In the genomic region with DNA sequence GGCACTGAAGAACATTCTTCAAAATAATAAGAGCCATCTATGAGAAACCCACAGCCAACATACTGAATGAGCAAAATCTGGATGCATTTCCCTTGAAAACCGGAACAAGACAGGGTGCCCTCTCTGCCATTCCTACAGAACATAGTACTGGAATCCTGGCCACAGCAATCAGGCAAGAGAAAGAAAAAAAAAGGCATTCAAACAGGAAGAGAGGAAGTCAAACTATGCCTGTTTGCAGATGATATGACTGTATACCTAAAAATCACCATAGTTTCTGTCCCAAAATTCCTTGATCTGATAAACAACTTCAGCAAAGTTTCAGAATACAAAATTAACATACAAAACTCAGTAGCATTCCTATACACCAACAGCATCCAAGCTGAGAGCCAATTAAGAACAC, we compare ENCODE assay signal across 28 cellular contexts.
"Had no signal": no experiment of that assay in that cellular context is flagged by ENCODE, and none has a peak within 500 bp of the region (broad histone marks: within the 10 kb centered on the region; RNA-seq: fewer than 3 reads in every experiment).

No MANE protein-coding gene starts in this region.

- H3K9me3 Mint-ChIP-seq: activated CD4-positive, alpha-beta T cell treated with anti-CD3 and anti-CD28 coated beads, Interleukin-2, amount 10 ng/mL, durations not matched to agents 24 days and 14 days; activated naive CD4-positive, alpha-beta T cell treated with anti-CD3 and anti-CD28 coated beads, Interleukin-2, amount 10 ng/mL, durations not matched to agents 7 days and 5 days; activated T-cell treated with anti-CD3 and anti-CD28 coated beads, Interleukin-2, amount 50 U/mL, for 72 hours; central memory CD8-positive, alpha-beta T cell had no signal

- H3K27ac Mint-ChIP-seq: activated CD4-positive, alpha-beta memory T cell treated with anti-CD3 and anti-CD28 coated beads, Interleukin-2, amount 10 ng/mL, durations not matched to agents 7 days and 5 days; activated CD4-positive, alpha-beta T cell treated with anti-CD3 and anti-CD28 coated beads for 36 hours; activated CD4-positive, alpha-beta T cell treated with anti-CD3 and anti-CD28 coated beads, Interleukin-2, amount 10 ng/mL, durations not matched to agents 24 days and 14 days; activated naive CD4-positive, alpha-beta T cell treated with anti-CD3 and anti-CD28 coated beads, Interleukin-2, amount 10 ng/mL, durations not matched to agents 7 days and 5 days; activated naive CD4-positive, alpha-beta T cell treated with anti-CD3 and anti-CD28 coated beads, Interleukin-2, amount 50 U/mL, for 72 hours; activated naive CD8-positive, alpha-beta T cell treated with anti-CD3 and anti-CD28 coated beads, Interleukin-2, amount 10 ng/mL, durations not matched to agents 7 days and 5 days; activated T-cell treated with anti-CD3 and anti-CD28 coated beads, Interleukin-2, amount 50 U/mL, for 24 hours; activated T-cell treated with anti-CD3 and anti-CD28 coated beads, Interleukin-2, amount 50 U/mL, for 72 hours; dendritic cell treated with granulocyte-macrophage colony-stimulating factor and Interleukin-4, amounts not matched to agents 40 ng/mL and 50 ng/mL, for 4 days; endodermal cell had no signal

- H3K27ac ChIP-seq: brain microvascular endothelial cell, coronary artery, epithelial cell of prostate, esophagus squamous epithelium, gastroesophageal sphincter, heart left ventricle had no signal

- H3K27me3 Mint-ChIP-seq: dendritic cell treated with granulocyte-macrophage colony-stimulating factor and Interleukin-4, amounts not matched to agents 40 ng/mL and 50 ng/mL, for 4 days had no signal

- H3K36me3 ChIP-seq: brain microvascular endothelial cell, esophagus squamous epithelium, gastroesophageal sphincter, heart left ventricle had no signal

- H3K4me1 Mint-ChIP-seq: activated CD4-positive, alpha-beta memory T cell treated with anti-CD3 and anti-CD28 coated beads, Interleukin-2, amount 10 ng/mL, durations not matched to agents 7 days and 5 days; activated CD4-positive, alpha-beta T cell treated with anti-CD3 and anti-CD28 coated beads for 36 hours; activated CD4-positive, alpha-beta T cell treated with anti-CD3 and anti-CD28 coated beads, Interleukin-2, amount 10 ng/mL, durations not matched to agents 24 days and 14 days; activated naive CD4-positive, alpha-beta T cell treated with anti-CD3 and anti-CD28 coated beads, Interleukin-2, amount 10 ng/mL, durations not matched to agents 7 days and 5 days; activated naive CD8-positive, alpha-beta T cell treated with anti-CD3 and anti-CD28 coated beads, Interleukin-2, amount 10 ng/mL, durations not matched to agents 7 days and 5 days; central memory CD8-positive, alpha-beta T cell had no signal

- H3K27me3 ChIP-seq: brain microvascular endothelial cell, esophagus squamous epithelium, gastroesophageal sphincter, heart left ventricle had no signal

- H3K36me3 Mint-ChIP-seq: activated naive CD4-positive, alpha-beta T cell treated with anti-CD3 and anti-CD28 coated beads, Interleukin-2, amount 10 ng/mL, durations not matched to agents 7 days and 5 days; activated naive CD8-positive, alpha-beta T cell treated with anti-CD3 and anti-CD28 coated beads, Interleukin-2, amount 10 ng/mL, durations not matched to agents 7 days and 5 days had no signal

- H3K4me3 Mint-ChIP-seq: activated CD4-positive, alpha-beta memory T cell treated with anti-CD3 and anti-CD28 coated beads, Interleukin-2, amount 10 ng/mL, durations not matched to agents 7 days and 5 days; activated CD4-positive, alpha-beta T cell treated with anti-CD3 and anti-CD28 coated beads for 36 hours; activated CD4-positive, alpha-beta T cell treated with anti-CD3 and anti-CD28 coated beads, Interleukin-2, amount 10 ng/mL, durations not matched to agents 24 days and 14 days; activated naive CD4-positive, alpha-beta T cell treated with anti-CD3 and anti-CD28 coated beads, Interleukin-2, amount 10 ng/mL, durations not matched to agents 7 days and 5 days; activated naive CD8-positive, alpha-beta T cell treated with anti-CD3 and anti-CD28 coated beads, Interleukin-2, amount 10 ng/mL, durations not matched to agents 7 days and 5 days; activated T-cell treated with anti-CD3 and anti-CD28 coated beads, Interleukin-2, amount 50 U/mL, for 24 hours; activated T-cell treated with anti-CD3 and anti-CD28 coated beads, Interleukin-2, amount 50 U/mL, for 72 hours; central memory CD8-positive, alpha-beta T cell; dendritic cell treated with granulocyte-macrophage colony-stimulating factor and Interleukin-4, amounts not matched to agents 40 ng/mL and 50 ng/mL, for 4 days; endodermal cell had no signal

- ATAC-seq: activated CD4-positive, alpha-beta T cell treated with anti-CD3 and anti-CD28 coated beads for 36 hours; activated naive CD4-positive, alpha-beta T cell treated with anti-CD3 and anti-CD28 coated beads, Interleukin-2, amount 50 U/mL, for 72 hours; activated T-cell treated with anti-CD3 and anti-CD28 coated beads, Interleukin-2, amount 50 U/mL, for 72 hours; gastroesophageal sphincter; heart left ventricle had no signal

- H3K4me1 ChIP-seq: esophagus squamous epithelium, gastroesophageal sphincter, heart left ventricle had no signal

- H3K4me3 ChIP-seq: coronary artery, esophagus squamous epithelium, gastroesophageal sphincter, heart left ventricle had no signal

- DNase-seq: activated CD4-positive, alpha-beta memory T cell treated with anti-CD3 and anti-CD28 coated beads, Interleukin-2, amount 10 ng/mL, durations not matched to agents 7 days and 5 days; activated CD4-positive, alpha-beta T cell treated with anti-CD3 and anti-CD28 coated beads for 36 hours; activated CD4-positive, alpha-beta T cell treated with anti-CD3 and anti-CD28 coated beads, Interleukin-2, amount 10 ng/mL, durations not matched to agents 24 days and 14 days; activated CD4-positive, alpha-beta T cell treated with anti-CD3 and anti-CD28 coated beads, Interleukin-2, amount 50 U/mL, for 4 hours; activated CD4-positive, CD25-positive, alpha-beta regulatory T cell; activated CD4-positive, CD25-positive, alpha-beta regulatory T cell treated with anti-CD3 and anti-CD28 coated beads, Interleukin-2, amount 50 U/mL, for 72 hours; activated CD8-positive, alpha-beta memory T cell treated with anti-CD3 and anti-CD28 coated beads, Interleukin-2, amount 50 U/mL, for 48 hours; activated gamma-delta T cell; activated naive CD4-positive, alpha-beta T cell; activated naive CD4-positive, alpha-beta T cell treated with anti-CD3 and anti-CD28 coated beads, Interleukin-2, amount 10 ng/mL, durations not matched to agents 7 days and 5 days; activated naive CD8-positive, alpha-beta T cell treated with anti-CD3 and anti-CD28 coated beads, Interleukin-2, amount 10 ng/mL, durations not matched to agents 7 days and 5 days; activated T-cell treated with anti-CD3 and anti-CD28 coated beads for 4 hours; activated T-cell treated with anti-CD3 and anti-CD28 coated beads, Interleukin-2, amount 50 U/mL, for 24 hours; activated T-cell treated with anti-CD3 and anti-CD28 coated beads, Interleukin-2, amount 50 U/mL, for 72 hours; anterior cingulate cortex; brain microvascular endothelial cell; effector CD8-positive, alpha-beta T cell; endodermal cell; esophagus squamous epithelium; foreskin melanocyte; heart left ventricle; T-helper 2 cell had no signal
